18 cellular contexts compared by ENCODE assay signal in the genomic region with DNA sequence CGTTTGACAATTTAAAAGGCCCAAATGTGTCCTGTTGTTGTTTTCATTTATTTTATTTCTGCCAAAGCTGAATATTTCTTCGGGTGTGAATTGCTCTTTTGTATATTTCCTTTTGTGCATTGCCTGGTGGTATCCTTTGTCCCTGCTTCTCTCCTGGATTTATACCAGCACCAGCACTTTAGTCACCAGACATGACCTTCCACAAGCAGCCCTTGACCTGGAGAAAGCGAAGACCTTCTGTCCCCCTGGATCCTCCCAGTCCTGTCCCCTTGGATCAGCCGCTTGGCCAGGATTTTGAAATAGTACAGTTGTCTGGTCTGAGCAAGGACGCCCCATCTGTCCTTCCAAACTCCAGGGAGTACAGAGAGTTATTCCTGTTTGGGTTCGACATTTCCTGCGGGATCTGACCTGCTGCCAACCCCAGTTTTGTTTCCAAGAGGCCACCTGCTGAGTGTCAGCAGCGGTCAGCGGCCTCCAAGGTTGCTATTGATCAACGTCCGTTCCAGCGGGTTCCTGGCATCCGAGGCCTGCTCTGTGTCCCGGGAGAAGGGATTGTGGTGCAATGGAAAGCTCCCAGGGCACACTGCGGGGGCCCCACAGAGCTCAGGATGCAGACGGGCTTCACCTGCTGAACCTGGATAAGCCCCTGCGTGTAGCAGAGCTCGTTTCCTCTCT. TPM values are rescaled to one million over a fixed set of nuclear protein-coding genes. Genes with fewer than 3 reads are reported as not detected.
DNase-seq lines count a peak whose midpoint lies in the region; ATAC-seq and TF ChIP-seq lines count a peak whose summit lies in the region.
"Had no signal": no experiment of that assay in that cellular context is flagged by ENCODE, and none has a peak within 500 bp of the region (broad histone marks: within the 10 kb centered on the region; RNA-seq: fewer than 3 reads in every experiment).

No MANE protein-coding gene starts in this region.

- BruUV-seq in MCF 10A (replicated peaks; lab: Mats Ljungman, UMichigan) = no TSS peak
- no TSS peak for BruUV-seq in mammary epithelial cell (replicated peaks; lab: Mats Ljungman, UMichigan)

- H3K27me3 ChIP-seq in mammary epithelial cell (ENCODE audit: insufficient read depth, low read length) (peaks cover 2% of the 10 kb centered on the region), cardiac muscle cell (no peaks in the 10 kb centered on the region), mesendoderm (ENCODE audit: insufficient read depth, low read length, poor library complexity) (no peaks in the 10 kb centered on the region), uterus (no peaks in the 10 kb centered on the region), GM23248 (replicated peaks; ENCODE audit: insufficient read depth) (peaks cover 82% of the 10 kb centered on the region)

- TF ChIP-seq CTCF in MCF 10A (IDR thresholded peaks at IDR 0.05; ENCODE audit: unreplicated experiment) (no peak), mammary epithelial cell (conservative IDR thresholded peaks at IDR 0.05 in 1 of 2, IDR thresholded peaks at IDR 0.05 in 1 of 2; ENCODE audit: extremely low read depth in 1 of 2, insufficient read depth in 1 of 2, low read depth in 1 of 2, low read length in 2 of 2) (no peak), cardiac muscle cell (IDR thresholded peaks at IDR 0.05; ENCODE audit: low read depth, low read length) (no peak), uterus (IDR thresholded peaks at IDR 0.05) (no peak)

- no peak overlapping the region for H4K5ac ChIP-seq in mesendoderm (ENCODE audit: low read length)

- H4K20me1 ChIP-seq in mammary epithelial cell (ENCODE audit: insufficient read depth, low read length) = no peaks in the 10 kb centered on the region
- H4K20me1 ChIP-seq in GM23248 (ENCODE audit: insufficient read depth) = no peaks in the 10 kb centered on the region

- no peaks in the 10 kb centered on the region for H3F3A ChIP-seq in GM23248 (ENCODE audit: insufficient read depth)

- no peak overlapping the region for H3K23ac ChIP-seq in mesendoderm (ENCODE audit: low read length)

- no peaks in the 10 kb centered on the region for H3K36me3 Mint-ChIP-seq in MCF 10A (ENCODE audit: insufficient read depth, unreplicated experiment)
- H3K36me3 Mint-ChIP-seq: CD8-positive, alpha-beta T cell had no signal

- peaks cover 67% of the 10 kb centered on the region for H3K27me3 Mint-ChIP-seq in MCF 10A (ENCODE audit: insufficient read depth, unreplicated experiment)

- H3K9me2 ChIP-seq in GM23248 (ENCODE audit: insufficient read depth) = no peaks in the 10 kb centered on the region

- POLR2A ChIA-PET in MCF 10A (lab: Yijun Ruan, JAX) = no interaction called here

- no peaks in the 10 kb centered on the region for H3K79me1 ChIP-seq in mesendoderm (ENCODE audit: low read length)

- no peak for TF ChIP-seq POLR2A in uterus (IDR thresholded peaks at IDR 0.05)

- H2BK120ac ChIP-seq in mesendoderm (ENCODE audit: low read depth, low read length) = no peak overlapping the region

- in situ Hi-C loops in mammary epithelial cell (cut with MboI; ENCODE audit: low sequenced_read_pairs in 2 of 2) (no loop called here), GM23248 (cut with MboI) (no loop called here)

- no peak overlapping the region for H3K18ac ChIP-seq in mesendoderm (ENCODE audit: low read length)

- H3K4me1 ChIP-seq in mammary epithelial cell (ENCODE audit: insufficient read depth, low read length) (no peaks in the 10 kb centered on the region), cardiac muscle cell (ENCODE audit: low read depth) (peaks cover 5% of the 10 kb centered on the region), mesendoderm (ENCODE audit: control insufficient read depth, low read depth, low read length) (no peaks in the 10 kb centered on the region), uterus (no peaks in the 10 kb centered on the region), GM23248 (ENCODE audit: insufficient read depth) (no peaks in the 10 kb centered on the region)
- H3K4me1 ChIP-seq: A549 had no signal

- H3K4me1 Mint-ChIP-seq in MCF 10A (ENCODE audit: insufficient read depth, unreplicated experiment) = peaks cover 6% of the 10 kb centered on the region

- H3K9me3 ChIP-seq in mammary epithelial cell (replicated peaks; ENCODE audit: insufficient read depth, low read length) (no peaks in the 10 kb centered on the region), cardiac muscle cell (ENCODE audit: low read depth) (no peaks in the 10 kb centered on the region), uterus (no peaks in the 10 kb centered on the region), GM23248 (ENCODE audit: low read depth) (no peaks in the 10 kb centered on the region)
- H3K9me3 ChIP-seq: A549, suprapubic skin had no signal

- 80% methylated on average over 13 of the region's 18 CpGs for WGBS in mammary epithelial cell (ENCODE audit: low coverage, missing lambda C conversion rate)
- no CpG with 5 or more reads among the region's 18 CpGs for WGBS in mesendoderm (ENCODE audit: extremely low coverage, insufficient coverage, low lambda C conversion rate)
- 18 to 22% methylated on average over 18 of the region's 18 CpGs for WGBS in GM23248 (ENCODE audit: low coverage in 1 of 2, low lambda C conversion rate in 2 of 2, missing lambda C conversion rate in 2 of 2), 2 experiments

- H3K4me2 ChIP-seq in mammary epithelial cell (ENCODE audit: insufficient read depth, low read depth, low read length) (no peak overlapping the region), mesendoderm (ENCODE audit: low read length) (no peak overlapping the region), GM23248 (ENCODE audit: unreplicated experiment) (no peak overlapping the region)
- H3K4me2 ChIP-seq: A549 had no signal

- H3K4me3 Mint-ChIP-seq in MCF 10A (ENCODE audit: unreplicated experiment) = no peak overlapping the region
- H3K4me3 Mint-ChIP-seq: activated T-helper 1 cell treated with anti-CD3 and anti-CD28 coated beads, Interleukin-12 subunit alpha, Interleukin-12 subunit beta, Interleukin-2, Interleukin-4 antibody, amounts not matched to agents 30 ng/mL and 10 ng/mL and 1 ng/mL, durations not matched to agents 14 hours and 24 hours and 36 hours; CD8-positive, alpha-beta T cell; neural crest cell had no signal

- H4K8ac ChIP-seq in mesendoderm (ENCODE audit: low read depth, low read length) = no peak overlapping the region

- H3K27ac ChIP-seq in mammary epithelial cell (ENCODE audit: insufficient read depth, low read depth, low read length) (no peak overlapping the region), cardiac muscle cell (no peak overlapping the region), mesendoderm (ENCODE audit: low read depth, low read length) (no peak overlapping the region), uterus (no peak overlapping the region), GM23248 (no peak overlapping the region)
- H3K27ac ChIP-seq: A549, suprapubic skin had no signal

- CTCF ChIA-PET in MCF 10A (lab: Yijun Ruan, JAX) = interaction anchor here (1.6 kb wide), 1 partner anchor 235 kb away, joined by 4 read pairs; no protein-coding TSS in a partner anchor
- CTCF ChIA-PET in mammary epithelial cell (lab: Charles Lee; ENCODE audit: low non-redundant PET) = no interaction called here

- no peak overlapping the region for H3K4ac ChIP-seq in mesendoderm (ENCODE audit: low read depth, low read length)

- dilution Hi-C loops in mammary epithelial cell (cut with HindIII; ENCODE audit: low sequenced_read_pairs) = no loop called here

- no peak overlapping the region for H3K56ac ChIP-seq in mesendoderm (ENCODE audit: low read length)

- no peak overlapping the region for H3K9ac ChIP-seq in mammary epithelial cell (ENCODE audit: insufficient read depth, low read length)
- H3K9ac ChIP-seq in mesendoderm (ENCODE audit: low read length) = no peak overlapping the region
- H3K9ac ChIP-seq in GM23248 = no peak overlapping the region

- H3K36me3 ChIP-seq in mammary epithelial cell (ENCODE audit: insufficient read depth, low read length) = no peaks in the 10 kb centered on the region
- H3K36me3 ChIP-seq in cardiac muscle cell = no peaks in the 10 kb centered on the region
- no peaks in the 10 kb centered on the region for H3K36me3 ChIP-seq in mesendoderm (ENCODE audit: control insufficient read depth, insufficient read depth, low read length)
- no peaks in the 10 kb centered on the region for H3K36me3 ChIP-seq in uterus
- H3K36me3 ChIP-seq in GM23248 (ENCODE audit: low read depth) = no peaks in the 10 kb centered on the region
- H3K36me3 ChIP-seq: suprapubic skin had no signal

- peak; percentile 15 for DNase-seq in MCF 10A (ENCODE audit: unreplicated experiment)
- DNase-seq in mammary epithelial cell = no peak
- peak; percentile 53 to 63 for DNase-seq in cardiac muscle cell (ENCODE audit: low read depth in 1 of 2, low spot score in 1 of 2)
- DNase-seq in mesendoderm = peak; percentile 6
- DNase-seq in uterus = peak; percentile 21 to 53
- no peak for DNase-seq in GM23248
- no peak for DNase-seq in NCI-H1436 treated with DMSO at 0.1 percent for 48 hours (lab: John Stamatoyannopoulos, UW)
- DNase-seq: activated CD4-positive, alpha-beta T cell treated with anti-CD3 and anti-CD28 coated beads, Interleukin-2, amount 50 U/mL, for 48 hours; CD8-positive, alpha-beta T cell; GF-D8; kidney glomerular epithelial cell; T-helper 9 cell had no signal

- H3K4me3 ChIP-seq in mammary epithelial cell (replicated peaks in 1 of 3; ENCODE audit: insufficient read depth in 1 of 3, low read depth in 2 of 3, low read length in 3 of 3) (no peak overlapping the region), cardiac muscle cell (no peak overlapping the region), mesendoderm (ENCODE audit: low read length) (no peak overlapping the region), uterus (no peak overlapping the region), GM23248 (no peak overlapping the region)
- H3K4me3 ChIP-seq: A549, suprapubic skin had no signal

- H2AK5ac ChIP-seq in mesendoderm (ENCODE audit: low read length) = no peak overlapping the region

- intact Hi-C loops in MCF 10A (cut with micrococcal nuclease) = no loop called here
- intact Hi-C loops in mammary epithelial cell (cut with micrococcal nuclease) = no loop called here
- intact Hi-C loops in uterus (cut with DNase I; ENCODE audit: low total_unique reads) = no loop called here

- no peaks in the 10 kb centered on the region for H3K9me3 Mint-ChIP-seq in MCF 10A (ENCODE audit: unreplicated experiment)
- H3K9me3 Mint-ChIP-seq: activated T-helper 1 cell treated with anti-CD3 and anti-CD28 coated beads, Interleukin-12 subunit alpha, Interleukin-12 subunit beta, Interleukin-2, Interleukin-4 antibody, amounts not matched to agents 30 ng/mL and 10 ng/mL and 1 ng/mL, durations not matched to agents 14 hours and 24 hours and 36 hours; CD8-positive, alpha-beta T cell; neural crest cell had no signal

- H3K27ac Mint-ChIP-seq in MCF 10A (ENCODE audit: low read depth, unreplicated experiment) = no peak overlapping the region
- H3K27ac Mint-ChIP-seq: activated T-helper 1 cell treated with anti-CD3 and anti-CD28 coated beads, Interleukin-12 subunit alpha, Interleukin-12 subunit beta, Interleukin-2, Interleukin-4 antibody, amounts not matched to agents 30 ng/mL and 10 ng/mL and 1 ng/mL, durations not matched to agents 14 hours and 24 hours and 36 hours; CD8-positive, alpha-beta T cell had no signal

- H2AFZ ChIP-seq in mammary epithelial cell (ENCODE audit: low read depth, low read length) = no peak overlapping the region
- H2AFZ ChIP-seq in GM23248 = no peak overlapping the region

- H2BK15ac ChIP-seq in mesendoderm (replicated peaks; ENCODE audit: low read depth) = no peak overlapping the region

- H2BK5ac ChIP-seq in mesendoderm (ENCODE audit: low read length) = no peak overlapping the region

- H3K79me2 ChIP-seq in mammary epithelial cell (ENCODE audit: insufficient read depth, low read length) (no peaks in the 10 kb centered on the region), mesendoderm (ENCODE audit: control insufficient read depth, insufficient read depth, low read length) (no peaks in the 10 kb centered on the region), GM23248 (ENCODE audit: insufficient read depth) (no peaks in the 10 kb centered on the region)

- no peak for ATAC-seq in HG02840 (IDR thresholded peaks at IDR 0.05; ENCODE audit: low FRiP score, unreplicated experiment)
- ATAC-seq: A549; CD8-positive, alpha-beta T cell had no signal

RNA-seq across cellular contexts. Expression of gene CHGA, which starts 45.1 kb away (rescaled TPM):
- total RNA-seq in MCF 10A (2022) (0.35 TPM in 1 of 2 replicates, not detected in the other), mammary epithelial cell (under 1 TPM; 0.33 to 0.52 TPM), cardiac muscle cell (0.21 TPM in 1 of 2 replicates, not detected in the other), uterus (1 to 10 TPM in 1 of 4 donors, not detected in 3; 1.0 TPM)
- polyA plus RNA-seq in mammary epithelial cell (not detected), cardiac muscle cell (0.31 and 0.73 TPM in 2 replicates), GM23248 (2016; fragmentation: Nextera tagmentation; extraction: Ambion mirVana) (not detected in 2 replicates)
- not detected for polyA minus RNA-seq in mammary epithelial cell
- 7.9 TPM for polyA plus RNA-seq in mesendoderm (2013, experiment 1 of 2)
- 7.9 TPM for polyA plus RNA-seq in mesendoderm (2013, experiment 2 of 2)
- not detected in 2 replicates for total RNA-seq in GM23248 (2014; rRNA removed; shearing (Covaris generic))
- total RNA-seq: activated T-helper 1 cell treated with anti-CD3 and anti-CD28 coated beads, Interleukin-12 subunit alpha, Interleukin-12 subunit beta, Interleukin-2, Interleukin-4 antibody, amounts not matched to agents 30 ng/mL and 10 ng/mL and 1 ng/mL, durations not matched to agents 14 hours and 24 hours and 36 hours; CD8-positive, alpha-beta T cell; RPMI7951 had no signal

Comparison
In these comparisons a context has a peak if more than half of its experiments do, and no peak if none do; other contexts are left out.
1. DNase-seq: peak in MCF 10A (single experiment), cardiac muscle cell (2 of 2), mesendoderm (single experiment) and uterus (2 of 2); none in mammary epithelial cell (single experiment), GM23248 (single experiment) and NCI-H1436 treated with DMSO at 0.1 percent for 48 hours (single experiment).